ENCODE assay signal across 8 cellular contexts in genomic region chr18:68721681-68722583, GRCh38. TPM values are rescaled to one million over a fixed set of nuclear protein-coding genes. Genes with fewer than 3 reads are reported as not detected.
DNase-seq lines count a peak whose midpoint lies in the region; ATAC-seq and TF ChIP-seq lines count a peak whose summit lies in the region.

No MANE protein-coding gene starts in this region.

- no peak overlapping the region for H3K4me3 ChIP-seq in astrocyte of the spinal cord (ENCODE audit: low read depth, low read length)

- DNase-seq in AG20443 (ENCODE audit: low spot score) (peak; percentile 28), astrocyte of the spinal cord (ENCODE audit: low read depth, low spot score) (peak; percentile 27), osteocyte (ENCODE audit: extremely low spot score, unreplicated experiment) (no peak), cerebellar cortex (ENCODE audit: low spot score) (no peak), NCI-H2081 treated with DMSO at 0.1 percent for 48 hours (lab: John Stamatoyannopoulos, UW) (no peak)
- DNase-seq in stimulated activated CD4-positive, alpha-beta T cell treated with anti-CD3 and anti-CD28 coated beads, Interleukin-4, amount 100 ng/mL, for 24 hours, result no peak

- H3K36me3 Mint-ChIP-seq in osteocyte (ENCODE audit: unreplicated experiment), result no peaks in the 10 kb centered on the region

- TF ChIP-seq CTCF in astrocyte of the spinal cord (IDR thresholded peaks at IDR 0.05; ENCODE audit: low read depth, low read length), result no peak
- no peak for TF ChIP-seq CTCF in osteocyte (IDR thresholded peaks at IDR 0.05)

- peaks cover 6% of the 10 kb centered on the region for H3K4me1 Mint-ChIP-seq in osteocyte (ENCODE audit: unreplicated experiment)

- in situ Hi-C loops in astrocyte of the spinal cord (cut with HindIII; ENCODE audit: low sequenced_read_pairs), result no loop called here

- no peaks in the 10 kb centered on the region for H3K9me3 Mint-ChIP-seq in osteocyte (ENCODE audit: unreplicated experiment)

- ATAC-seq in GM19372 (IDR thresholded peaks at IDR 0.05; ENCODE audit: low read depth, unreplicated experiment), result peak; percentile 77
- peak; percentile 87 for ATAC-seq in HG03439 (IDR thresholded peaks at IDR 0.05; ENCODE audit: unreplicated experiment)

- peak overlapping the region; percentile 50 for H3K27ac Mint-ChIP-seq in osteocyte (ENCODE audit: unreplicated experiment)

- H3K27me3 Mint-ChIP-seq in osteocyte (ENCODE audit: unreplicated experiment), result no peaks in the 10 kb centered on the region

- H3K4me3 Mint-ChIP-seq in osteocyte (ENCODE audit: unreplicated experiment), result peak overlapping the region; percentile 39

RNA-seq across cellular contexts. Expression of gene TMX3, which starts 7.0 kb away (rescaled TPM):
- 76.9 and 78.4 TPM in 2 replicates for total RNA-seq in osteocyte

Comparison
In these comparisons a context has a peak if more than half of its experiments do, and no peak if none do; other contexts are left out.
1. DNase-seq: peak in AG20443 (single experiment) and astrocyte of the spinal cord (single experiment); none in osteocyte (single experiment), cerebellar cortex (single experiment), stimulated activated CD4-positive, alpha-beta T cell treated with anti-CD3 and anti-CD28 coated beads, Interleukin-4, amount 100 ng/mL, for 24 hours (single experiment) and NCI-H2081 treated with DMSO at 0.1 percent for 48 hours (single experiment).